Comparison of ENCODE assay signal across 16 cellular contexts in genomic region chr16:85709766-85710423, GRCh38. TPM values are rescaled to one million over a fixed set of nuclear protein-coding genes. Genes with fewer than 3 reads are reported as not detected.
DNase-seq lines count a peak whose midpoint lies in the region; ATAC-seq and TF ChIP-seq lines count a peak whose summit lies in the region.
"Had no signal": no experiment of that assay in that cellular context is flagged by ENCODE, and none has a peak within 500 bp of the region (broad histone marks: within the 10 kb centered on the region; RNA-seq: fewer than 3 reads in every experiment).

No MANE protein-coding gene starts in this region.

- H3K27me3 ChIP-seq in CD8-positive, alpha-beta T cell (ENCODE audit: insufficient read depth, low read length) = no peaks in the 10 kb centered on the region
- H3K27me3 ChIP-seq in gastroesophageal sphincter (no peaks in the 10 kb centered on the region), esophagus squamous epithelium (no peaks in the 10 kb centered on the region)
- H3K27me3 ChIP-seq: BE2C had no signal

- H3K4me3 ChIP-seq in CD8-positive, alpha-beta T cell (ENCODE audit: low read depth, low read length) = no peak overlapping the region
- H3K4me3 ChIP-seq in gastroesophageal sphincter (no peak overlapping the region), esophagus squamous epithelium (no peak overlapping the region)

- no peak for TF ChIP-seq CTCF in CD8-positive, alpha-beta T cell (IDR thresholded peaks at IDR 0.05)
- TF ChIP-seq CTCF in gastroesophageal sphincter (IDR thresholded peaks at IDR 0.05) = no peak
- no peak for TF ChIP-seq CTCF in esophagus squamous epithelium (IDR thresholded peaks at IDR 0.05)

- peaks cover 14% of the 10 kb centered on the region for H3K36me3 Mint-ChIP-seq in CD8-positive, alpha-beta T cell
- H3K36me3 Mint-ChIP-seq in activated T-helper 1 cell treated with anti-CD3 and anti-CD28 coated beads, Interleukin-12 subunit alpha, Interleukin-12 subunit beta, Interleukin-2, Interleukin-4 antibody, amounts not matched to agents 30 ng/mL and 10 ng/mL and 1 ng/mL, durations not matched to agents 14 hours and 24 hours and 36 hours (ENCODE audit: low read depth) = no peaks in the 10 kb centered on the region

- H3K4me1 Mint-ChIP-seq in CD8-positive, alpha-beta T cell (ENCODE audit: low read depth) = no peaks in the 10 kb centered on the region
- no peaks in the 10 kb centered on the region for H3K4me1 Mint-ChIP-seq in activated T-helper 1 cell treated with anti-CD3 and anti-CD28 coated beads, Interleukin-12 subunit alpha, Interleukin-12 subunit beta, Interleukin-2, Interleukin-4 antibody, amounts not matched to agents 30 ng/mL and 10 ng/mL and 1 ng/mL, durations not matched to agents 14 hours and 24 hours and 36 hours (ENCODE audit: low read depth)

- DNase-seq in CD8-positive, alpha-beta T cell = no peak
- DNase-seq in ELF-1 (ENCODE audit: low read depth, low spot score) (peak; percentile 71), NCI-H748 (lab: John Stamatoyannopoulos, UW; ENCODE audit: unreplicated experiment) (peak; percentile 81), esophagus squamous epithelium (lab: John Stamatoyannopoulos, UW) (no peak), NCI-H226 (no peak)
- DNase-seq in activated T-helper 1 cell treated with anti-CD3 and anti-CD28 coated beads, Interleukin-12 subunit alpha, Interleukin-12 subunit beta, Interleukin-2, Interleukin-4 antibody, amounts not matched to agents 30 ng/mL and 10 ng/mL and 1 ng/mL, durations not matched to agents 14 hours and 24 hours and 36 hours (ENCODE audit: low spot score) = no peak
- no peak for DNase-seq in activated naive CD4-positive, alpha-beta T cell treated with anti-CD3 and anti-CD28 coated beads, Interleukin-2, amount 50 U/mL, for 16 hours
- DNase-seq: ACHN; BE2C; CD4-positive, alpha-beta memory T cell; IMR-90; NCI-H1694 treated with DMSO at 0.1 percent for 48 hours had no signal

- no peaks in the 10 kb centered on the region for H3K4me1 ChIP-seq in CD8-positive, alpha-beta T cell (ENCODE audit: insufficient read depth, low read length)
- H3K4me1 ChIP-seq in gastroesophageal sphincter (peaks cover 0 to 7% (median 0%) of the 10 kb centered on the region in 3 donors), esophagus squamous epithelium (peaks cover 0 to 8% (median 0%) of the 10 kb centered on the region in 3 donors)
- H3K4me1 ChIP-seq: BE2C had no signal

- 80% methylated on average over 1 of the region's 47 CpGs; no CpG with 5 or more reads in 1 of the 2 donors for WGBS in gastroesophageal sphincter (ENCODE audit: low coverage in 1 of 2), 2 donors
- WGBS in esophagus squamous epithelium, 2 donors = 87 to 89% methylated on average over 6 to 12 of the region's 47 CpGs

- no peak for TF ChIP-seq EP300 in gastroesophageal sphincter (IDR thresholded peaks at IDR 0.05)

- H3K36me3 ChIP-seq in CD8-positive, alpha-beta T cell (ENCODE audit: insufficient read depth, low read length) = no peaks in the 10 kb centered on the region
- no peaks in the 10 kb centered on the region for H3K36me3 ChIP-seq in gastroesophageal sphincter
- H3K36me3 ChIP-seq in esophagus squamous epithelium = peaks cover 0 to 6% (median 0%) of the 10 kb centered on the region in 3 donors
- H3K36me3 ChIP-seq: BE2C had no signal

- ATAC-seq in CD8-positive, alpha-beta T cell = no peak
- ATAC-seq in gastroesophageal sphincter = peak; percentile 19
- ATAC-seq: Panc1, SK-N-SH treated with all-trans-retinoic acid at 6 μM for 48 hours had no signal

- peak overlapping the region; percentile 55 for H3K27ac Mint-ChIP-seq in CD8-positive, alpha-beta T cell
- H3K27ac Mint-ChIP-seq in activated T-helper 1 cell treated with anti-CD3 and anti-CD28 coated beads, Interleukin-12 subunit alpha, Interleukin-12 subunit beta, Interleukin-2, Interleukin-4 antibody, amounts not matched to agents 30 ng/mL and 10 ng/mL and 1 ng/mL, durations not matched to agents 14 hours and 24 hours and 36 hours = no peak overlapping the region

- POLR2A ChIA-PET in CD8-positive, alpha-beta T cell (lab: Charles Lee) = no interaction called here

- no peak overlapping the region for H3K27ac ChIP-seq in CD8-positive, alpha-beta T cell (ENCODE audit: low read depth, low read length)
- H3K27ac ChIP-seq in gastroesophageal sphincter (no peak overlapping the region), esophagus squamous epithelium (no peak overlapping the region)

- H3K27me3 Mint-ChIP-seq in CD8-positive, alpha-beta T cell (ENCODE audit: low read depth) = no peaks in the 10 kb centered on the region
- no peaks in the 10 kb centered on the region for H3K27me3 Mint-ChIP-seq in activated T-helper 1 cell treated with anti-CD3 and anti-CD28 coated beads, Interleukin-12 subunit alpha, Interleukin-12 subunit beta, Interleukin-2, Interleukin-4 antibody, amounts not matched to agents 30 ng/mL and 10 ng/mL and 1 ng/mL, durations not matched to agents 14 hours and 24 hours and 36 hours (ENCODE audit: insufficient read depth)

- H3K4me3 Mint-ChIP-seq in CD8-positive, alpha-beta T cell = no peak overlapping the region
- H3K4me3 Mint-ChIP-seq in activated T-helper 1 cell treated with anti-CD3 and anti-CD28 coated beads, Interleukin-12 subunit alpha, Interleukin-12 subunit beta, Interleukin-2, Interleukin-4 antibody, amounts not matched to agents 30 ng/mL and 10 ng/mL and 1 ng/mL, durations not matched to agents 14 hours and 24 hours and 36 hours = no peak overlapping the region
- H3K4me3 Mint-ChIP-seq: CD4-positive, alpha-beta memory T cell had no signal

- H3K9me3 ChIP-seq in CD8-positive, alpha-beta T cell (ENCODE audit: low read length) = no peaks in the 10 kb centered on the region
- H3K9me3 ChIP-seq in gastroesophageal sphincter (peaks cover 0 to 14% (median 0%) of the 10 kb centered on the region in 3 donors), esophagus squamous epithelium (peaks cover 0 to 11% (median 0%) of the 10 kb centered on the region in 3 donors)
- H3K9me3 ChIP-seq: BE2C had no signal

- TF ChIP-seq POLR2A in gastroesophageal sphincter (IDR thresholded peaks at IDR 0.05) = no peak
- TF ChIP-seq POLR2A in esophagus squamous epithelium (IDR thresholded peaks at IDR 0.05) = no peak

- CTCF ChIA-PET in CD8-positive, alpha-beta T cell (lab: Charles Lee) = interaction anchor here (2.1 kb wide), 1 partner anchor 8 kb away, joined by 6 read pairs; no protein-coding TSS in a partner anchor

- intact Hi-C loops in CD8-positive, alpha-beta T cell (cut with DNase I, micrococcal nuclease) = loop anchor here in 1 of 2 experiments (10.0 kb wide), 1 partner anchor 285 kb away; no protein-coding TSS in a partner anchor
- intact Hi-C loops in activated T-helper 1 cell treated with anti-CD3 and anti-CD28 coated beads, Interleukin-12 subunit alpha, Interleukin-12 subunit beta, Interleukin-2, Interleukin-4 antibody, amounts not matched to agents 30 ng/mL and 10 ng/mL and 1 ng/mL, durations not matched to agents 14 hours and 24 hours and 36 hours (cut with micrococcal nuclease) = loop anchor here (10.0 kb wide), 1 partner anchor 405 kb away; no protein-coding TSS in a partner anchor
- intact Hi-C loops in esophagus squamous epithelium (cut with DNase I) = no loop called here

- peaks cover 4% of the 10 kb centered on the region for H3K9me3 Mint-ChIP-seq in CD8-positive, alpha-beta T cell
- H3K9me3 Mint-ChIP-seq in activated T-helper 1 cell treated with anti-CD3 and anti-CD28 coated beads, Interleukin-12 subunit alpha, Interleukin-12 subunit beta, Interleukin-2, Interleukin-4 antibody, amounts not matched to agents 30 ng/mL and 10 ng/mL and 1 ng/mL, durations not matched to agents 14 hours and 24 hours and 36 hours = peaks cover 5% of the 10 kb centered on the region

RNA-seq across cellular contexts. Expression of gene GINS2, which starts 21.1 kb away (rescaled TPM):
- 1 to 10 TPM in 1 of 2 experiments, under 1 TPM in 1; 0.58 to 1.0 TPM for total RNA-seq in CD8-positive, alpha-beta T cell
- 1 to 10 TPM in 1 of 4 donors, under 1 TPM in 3; 0.15 to 1.4 (median 0.66) TPM for total RNA-seq in gastroesophageal sphincter
- 87.2 and 91.1 TPM in 2 replicates for total RNA-seq in activated T-helper 1 cell treated with anti-CD3 and anti-CD28 coated beads, Interleukin-12 subunit alpha, Interleukin-12 subunit beta, Interleukin-2, Interleukin-4 antibody, amounts not matched to agents 30 ng/mL and 10 ng/mL and 1 ng/mL, durations not matched to agents 14 hours and 24 hours and 36 hours
- 10 to 100 TPM in 1 of 4 donors, 1 to 10 TPM in 3; 2.5 to 12.6 (median 6.7) TPM for total RNA-seq in esophagus squamous epithelium

RNA-seq across cellular contexts. Expression of gene C16orf74, which starts 41.0 kb away (rescaled TPM):
- total RNA-seq in CD8-positive, alpha-beta T cell = 1 to 10 TPM; 2.3 to 3.5 TPM
- 1 to 10 TPM in 1 of 4 donors, under 1 TPM in 2, not detected in 1; 0.52 to 1.9 (median 0.94) TPM for total RNA-seq in gastroesophageal sphincter
- 0.17 TPM in 1 of 2 replicates, not detected in the other for total RNA-seq in activated T-helper 1 cell treated with anti-CD3 and anti-CD28 coated beads, Interleukin-12 subunit alpha, Interleukin-12 subunit beta, Interleukin-2, Interleukin-4 antibody, amounts not matched to agents 30 ng/mL and 10 ng/mL and 1 ng/mL, durations not matched to agents 14 hours and 24 hours and 36 hours
- 10 to 100 TPM in 1 of 4 donors, 1 to 10 TPM in 3; 3.8 to 24.8 (median 6.4) TPM for total RNA-seq in esophagus squamous epithelium
- total RNA-seq: LHCN-M2 had no signal

Comparison
In these comparisons a context has a peak if more than half of its experiments do, and no peak if none do; other contexts are left out.
1. DNase-seq: peak in ELF-1 (single experiment) and NCI-H748 (single experiment); none in CD8-positive, alpha-beta T cell (0 of 7), activated T-helper 1 cell treated with anti-CD3 and anti-CD28 coated beads, Interleukin-12 subunit alpha, Interleukin-12 subunit beta, Interleukin-2, Interleukin-4 antibody, amounts not matched to agents 30 ng/mL and 10 ng/mL and 1 ng/mL, durations not matched to agents 14 hours and 24 hours and 36 hours (single experiment), esophagus squamous epithelium (single experiment), activated naive CD4-positive, alpha-beta T cell treated with anti-CD3 and anti-CD28 coated beads, Interleukin-2, amount 50 U/mL, for 16 hours (single experiment) and NCI-H226 (single experiment).